1 cellular context compared by ENCODE assay signal in the genomic region with DNA sequence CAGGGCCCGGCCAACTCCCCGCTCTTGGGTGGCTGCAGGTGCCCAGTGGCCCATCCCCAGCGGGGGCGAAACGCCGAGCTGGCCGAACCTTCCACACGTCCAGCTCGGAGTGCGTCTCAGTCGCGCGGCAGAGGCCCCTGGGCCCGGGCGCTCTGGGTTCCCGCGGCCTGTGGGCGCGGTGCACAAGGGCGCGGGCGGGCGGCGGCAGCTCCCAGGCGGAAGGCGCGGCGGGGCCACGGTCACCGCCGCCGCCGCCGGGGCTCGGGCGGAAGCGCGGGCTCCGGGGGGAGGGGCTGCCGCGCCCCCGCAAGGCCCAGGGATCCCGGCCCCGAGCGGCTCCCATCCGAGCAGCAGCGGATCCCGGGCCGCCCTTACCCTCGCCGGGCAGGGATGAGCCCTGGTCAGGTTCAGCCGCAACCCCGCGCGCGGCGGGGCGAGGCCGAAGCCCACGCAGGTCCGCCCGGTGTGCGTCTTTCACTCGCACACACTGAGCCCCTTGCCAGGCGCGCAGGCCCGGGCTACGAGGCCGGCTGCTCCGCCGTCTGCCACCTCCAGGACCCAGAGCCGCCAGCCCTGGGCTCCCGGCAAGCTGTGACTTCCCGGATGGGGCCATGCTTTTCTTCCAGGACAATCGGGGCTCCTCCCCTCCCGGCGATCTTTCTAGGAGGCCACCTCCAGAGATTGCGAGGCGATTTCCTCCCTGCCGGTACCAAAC.
TF ChIP-seq lines count a peak whose summit lies in the region.

No MANE protein-coding gene starts in this region.

TF ChIP-seq in HEK293, 187 proteins besides CTCF, POLR2A, EP300 and RAD21 (continued from another document and continues in another):
- TF ChIP-seq, protein P1, sequence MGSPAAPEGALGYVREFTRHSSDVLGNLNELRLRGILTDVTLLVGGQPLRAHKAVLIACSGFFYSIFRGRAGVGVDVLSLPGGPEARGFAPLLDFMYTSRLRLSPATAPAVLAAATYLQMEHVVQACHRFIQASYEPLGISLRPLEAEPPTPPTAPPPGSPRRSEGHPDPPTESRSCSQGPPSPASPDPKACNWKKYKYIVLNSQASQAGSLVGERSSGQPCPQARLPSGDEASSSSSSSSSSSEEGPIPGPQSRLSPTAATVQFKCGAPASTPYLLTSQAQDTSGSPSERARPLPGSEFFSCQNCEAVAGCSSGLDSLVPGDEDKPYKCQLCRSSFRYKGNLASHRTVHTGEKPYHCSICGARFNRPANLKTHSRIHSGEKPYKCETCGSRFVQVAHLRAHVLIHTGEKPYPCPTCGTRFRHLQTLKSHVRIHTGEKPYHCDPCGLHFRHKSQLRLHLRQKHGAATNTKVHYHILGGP (tag by site-specific recombination; IDR thresholded peaks at IDR 0.05) = no peak; the same call in 1 of the 2 replicates
- TF ChIP-seq, protein P2, sequence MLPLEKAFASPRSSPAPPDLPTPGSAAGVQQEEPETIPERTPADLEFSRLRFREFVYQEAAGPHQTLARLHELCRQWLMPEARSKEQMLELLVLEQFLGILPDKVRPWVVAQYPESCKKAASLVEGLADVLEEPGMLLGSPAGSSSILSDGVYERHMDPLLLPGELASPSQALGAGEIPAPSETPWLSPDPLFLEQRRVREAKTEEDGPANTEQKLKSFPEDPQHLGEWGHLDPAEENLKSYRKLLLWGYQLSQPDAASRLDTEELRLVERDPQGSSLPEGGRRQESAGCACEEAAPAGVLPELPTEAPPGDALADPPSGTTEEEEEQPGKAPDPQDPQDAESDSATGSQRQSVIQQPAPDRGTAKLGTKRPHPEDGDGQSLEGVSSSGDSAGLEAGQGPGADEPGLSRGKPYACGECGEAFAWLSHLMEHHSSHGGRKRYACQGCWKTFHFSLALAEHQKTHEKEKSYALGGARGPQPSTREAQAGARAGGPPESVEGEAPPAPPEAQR (tag by site-specific recombination; IDR thresholded peaks at IDR 0.05) = no peak
- no peak for TF ChIP-seq ZNF701 (tag by site-specific recombination; IDR thresholded peaks at IDR 0.05)
- no peak for TF ChIP-seq ZNF558 (tag by site-specific recombination; IDR thresholded peaks at IDR 0.05)
- TF ChIP-seq, protein P3, sequence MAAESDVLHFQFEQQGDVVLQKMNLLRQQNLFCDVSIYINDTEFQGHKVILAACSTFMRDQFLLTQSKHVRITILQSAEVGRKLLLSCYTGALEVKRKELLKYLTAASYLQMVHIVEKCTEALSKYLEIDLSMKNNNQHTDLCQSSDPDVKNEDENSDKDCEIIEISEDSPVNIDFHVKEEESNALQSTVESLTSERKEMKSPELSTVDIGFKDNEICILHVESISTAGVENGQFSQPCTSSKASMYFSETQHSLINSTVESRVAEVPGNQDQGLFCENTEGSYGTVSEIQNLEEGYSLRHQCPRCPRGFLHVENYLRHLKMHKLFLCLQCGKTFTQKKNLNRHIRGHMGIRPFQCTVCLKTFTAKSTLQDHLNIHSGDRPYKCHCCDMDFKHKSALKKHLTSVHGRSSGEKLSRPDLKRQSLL (tag by site-specific recombination; IDR thresholded peaks at IDR 0.05) = no peak
- TF ChIP-seq ZNF16 (tag by site-specific recombination; IDR thresholded peaks at IDR 0.05; ENCODE audit: low read depth) = no peak
- TF ChIP-seq, protein P4, sequence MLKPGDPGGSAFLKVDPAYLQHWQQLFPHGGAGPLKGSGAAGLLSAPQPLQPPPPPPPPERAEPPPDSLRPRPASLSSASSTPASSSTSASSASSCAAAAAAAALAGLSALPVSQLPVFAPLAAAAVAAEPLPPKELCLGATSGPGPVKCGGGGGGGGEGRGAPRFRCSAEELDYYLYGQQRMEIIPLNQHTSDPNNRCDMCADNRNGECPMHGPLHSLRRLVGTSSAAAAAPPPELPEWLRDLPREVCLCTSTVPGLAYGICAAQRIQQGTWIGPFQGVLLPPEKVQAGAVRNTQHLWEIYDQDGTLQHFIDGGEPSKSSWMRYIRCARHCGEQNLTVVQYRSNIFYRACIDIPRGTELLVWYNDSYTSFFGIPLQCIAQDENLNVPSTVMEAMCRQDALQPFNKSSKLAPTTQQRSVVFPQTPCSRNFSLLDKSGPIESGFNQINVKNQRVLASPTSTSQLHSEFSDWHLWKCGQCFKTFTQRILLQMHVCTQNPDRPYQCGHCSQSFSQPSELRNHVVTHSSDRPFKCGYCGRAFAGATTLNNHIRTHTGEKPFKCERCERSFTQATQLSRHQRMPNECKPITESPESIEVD (tag by site-specific recombination; IDR thresholded peaks at IDR 0.05) = no peak
- 0 out of 2 replicates have a peak, but pooled peaks have one; percentile 16 for TF ChIP-seq ZFP69B (tag by site-specific recombination; IDR thresholded peaks at IDR 0.05)
- TF ChIP-seq HOXD13 (CRISPR knock-in tag; IDR thresholded peaks at IDR 0.05; ENCODE audit: borderline replicate concordance) = no peak
- no peak for TF ChIP-seq GLI2 (tag by site-specific recombination; IDR thresholded peaks at IDR 0.05; ENCODE audit: borderline replicate concordance, low read depth)
- no peak for TF ChIP-seq ZNF214 (tag by site-specific recombination; IDR thresholded peaks at IDR 0.05; ENCODE audit: borderline replicate concordance)
- no peak for TF ChIP-seq ZNF514 (tag by site-specific recombination; IDR thresholded peaks at IDR 0.05)
- TF ChIP-seq, protein P5, sequence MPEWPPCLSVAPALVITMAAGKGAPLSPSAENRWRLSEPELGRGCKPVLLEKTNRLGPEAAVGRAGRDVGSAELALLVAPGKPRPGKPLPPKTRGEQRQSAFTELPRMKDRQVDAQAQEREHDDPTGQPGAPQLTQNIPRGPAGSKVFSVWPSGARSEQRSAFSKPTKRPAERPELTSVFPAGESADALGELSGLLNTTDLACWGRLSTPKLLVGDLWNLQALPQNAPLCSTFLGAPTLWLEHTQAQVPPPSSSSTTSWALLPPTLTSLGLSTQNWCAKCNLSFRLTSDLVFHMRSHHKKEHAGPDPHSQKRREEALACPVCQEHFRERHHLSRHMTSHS (tag by site-specific recombination; IDR thresholded peaks at IDR 0.05) = no peak
- no peak for TF ChIP-seq GLI4 (tag by site-specific recombination; IDR thresholded peaks at IDR 0.05)
- no peak for TF ChIP-seq OVOL3 (tag by site-specific recombination; IDR thresholded peaks at IDR 0.05)
- no peak for TF ChIP-seq RBAK (tag by site-specific recombination; IDR thresholded peaks at IDR 0.05)
- TF ChIP-seq ZNF274 (IDR thresholded peaks at IDR 0.05; ENCODE audit: low read length) = no peak
- no peak for TF ChIP-seq ZNF274 (tag by site-specific recombination; IDR thresholded peaks at IDR 0.05; ENCODE audit: borderline replicate concordance)
- no peak for TF ChIP-seq REPIN1 (tag by site-specific recombination; IDR thresholded peaks at IDR 0.05; ENCODE audit: low read depth)
- no peak for TF ChIP-seq ZNF48 (tag by site-specific recombination; IDR thresholded peaks at IDR 0.05)
- TF ChIP-seq KLF1 (tag by site-specific recombination; IDR thresholded peaks at IDR 0.05) = no peak
- TF ChIP-seq, protein P6, sequence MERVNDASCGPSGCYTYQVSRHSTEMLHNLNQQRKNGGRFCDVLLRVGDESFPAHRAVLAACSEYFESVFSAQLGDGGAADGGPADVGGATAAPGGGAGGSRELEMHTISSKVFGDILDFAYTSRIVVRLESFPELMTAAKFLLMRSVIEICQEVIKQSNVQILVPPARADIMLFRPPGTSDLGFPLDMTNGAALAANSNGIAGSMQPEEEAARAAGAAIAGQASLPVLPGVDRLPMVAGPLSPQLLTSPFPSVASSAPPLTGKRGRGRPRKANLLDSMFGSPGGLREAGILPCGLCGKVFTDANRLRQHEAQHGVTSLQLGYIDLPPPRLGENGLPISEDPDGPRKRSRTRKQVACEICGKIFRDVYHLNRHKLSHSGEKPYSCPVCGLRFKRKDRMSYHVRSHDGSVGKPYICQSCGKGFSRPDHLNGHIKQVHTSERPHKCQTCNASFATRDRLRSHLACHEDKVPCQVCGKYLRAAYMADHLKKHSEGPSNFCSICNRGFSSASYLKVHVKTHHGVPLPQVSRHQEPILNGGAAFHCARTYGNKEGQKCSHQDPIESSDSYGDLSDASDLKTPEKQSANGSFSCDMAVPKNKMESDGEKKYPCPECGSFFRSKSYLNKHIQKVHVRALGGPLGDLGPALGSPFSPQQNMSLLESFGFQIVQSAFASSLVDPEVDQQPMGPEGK (tag by site-specific recombination; IDR thresholded peaks at IDR 0.05) = peak; percentile 27; the same call in 1 of the 2 replicates
- TF ChIP-seq ZBTB48 (tag by site-specific recombination; IDR thresholded peaks at IDR 0.05) = peak; percentile 86; the same call in 1 of the 2 replicates
- TF ChIP-seq, protein P7, sequence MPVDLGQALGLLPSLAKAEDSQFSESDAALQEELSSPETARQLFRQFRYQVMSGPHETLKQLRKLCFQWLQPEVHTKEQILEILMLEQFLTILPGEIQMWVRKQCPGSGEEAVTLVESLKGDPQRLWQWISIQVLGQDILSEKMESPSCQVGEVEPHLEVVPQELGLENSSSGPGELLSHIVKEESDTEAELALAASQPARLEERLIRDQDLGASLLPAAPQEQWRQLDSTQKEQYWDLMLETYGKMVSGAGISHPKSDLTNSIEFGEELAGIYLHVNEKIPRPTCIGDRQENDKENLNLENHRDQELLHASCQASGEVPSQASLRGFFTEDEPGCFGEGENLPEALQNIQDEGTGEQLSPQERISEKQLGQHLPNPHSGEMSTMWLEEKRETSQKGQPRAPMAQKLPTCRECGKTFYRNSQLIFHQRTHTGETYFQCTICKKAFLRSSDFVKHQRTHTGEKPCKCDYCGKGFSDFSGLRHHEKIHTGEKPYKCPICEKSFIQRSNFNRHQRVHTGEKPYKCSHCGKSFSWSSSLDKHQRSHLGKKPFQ (tag by site-specific recombination; IDR thresholded peaks at IDR 0.05) = no peak
- TF ChIP-seq ZNF654 (tag by site-specific recombination; IDR thresholded peaks at IDR 0.05; ENCODE audit: low read depth) = no peak
- TF ChIP-seq ZNF585B (tag by site-specific recombination; IDR thresholded peaks at IDR 0.05) = no peak
- TF ChIP-seq, protein P8, sequence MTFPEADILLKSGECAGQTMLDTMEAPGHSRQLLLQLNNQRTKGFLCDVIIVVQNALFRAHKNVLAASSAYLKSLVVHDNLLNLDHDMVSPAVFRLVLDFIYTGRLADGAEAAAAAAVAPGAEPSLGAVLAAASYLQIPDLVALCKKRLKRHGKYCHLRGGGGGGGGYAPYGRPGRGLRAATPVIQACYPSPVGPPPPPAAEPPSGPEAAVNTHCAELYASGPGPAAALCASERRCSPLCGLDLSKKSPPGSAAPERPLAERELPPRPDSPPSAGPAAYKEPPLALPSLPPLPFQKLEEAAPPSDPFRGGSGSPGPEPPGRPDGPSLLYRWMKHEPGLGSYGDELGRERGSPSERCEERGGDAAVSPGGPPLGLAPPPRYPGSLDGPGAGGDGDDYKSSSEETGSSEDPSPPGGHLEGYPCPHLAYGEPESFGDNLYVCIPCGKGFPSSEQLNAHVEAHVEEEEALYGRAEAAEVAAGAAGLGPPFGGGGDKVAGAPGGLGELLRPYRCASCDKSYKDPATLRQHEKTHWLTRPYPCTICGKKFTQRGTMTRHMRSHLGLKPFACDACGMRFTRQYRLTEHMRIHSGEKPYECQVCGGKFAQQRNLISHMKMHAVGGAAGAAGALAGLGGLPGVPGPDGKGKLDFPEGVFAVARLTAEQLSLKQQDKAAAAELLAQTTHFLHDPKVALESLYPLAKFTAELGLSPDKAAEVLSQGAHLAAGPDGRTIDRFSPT (tag by site-specific recombination; IDR thresholded peaks at IDR 0.05) = no peak
- no peak for TF ChIP-seq ZNF549 (tag by site-specific recombination; IDR thresholded peaks at IDR 0.05)
- TF ChIP-seq, protein P9, sequence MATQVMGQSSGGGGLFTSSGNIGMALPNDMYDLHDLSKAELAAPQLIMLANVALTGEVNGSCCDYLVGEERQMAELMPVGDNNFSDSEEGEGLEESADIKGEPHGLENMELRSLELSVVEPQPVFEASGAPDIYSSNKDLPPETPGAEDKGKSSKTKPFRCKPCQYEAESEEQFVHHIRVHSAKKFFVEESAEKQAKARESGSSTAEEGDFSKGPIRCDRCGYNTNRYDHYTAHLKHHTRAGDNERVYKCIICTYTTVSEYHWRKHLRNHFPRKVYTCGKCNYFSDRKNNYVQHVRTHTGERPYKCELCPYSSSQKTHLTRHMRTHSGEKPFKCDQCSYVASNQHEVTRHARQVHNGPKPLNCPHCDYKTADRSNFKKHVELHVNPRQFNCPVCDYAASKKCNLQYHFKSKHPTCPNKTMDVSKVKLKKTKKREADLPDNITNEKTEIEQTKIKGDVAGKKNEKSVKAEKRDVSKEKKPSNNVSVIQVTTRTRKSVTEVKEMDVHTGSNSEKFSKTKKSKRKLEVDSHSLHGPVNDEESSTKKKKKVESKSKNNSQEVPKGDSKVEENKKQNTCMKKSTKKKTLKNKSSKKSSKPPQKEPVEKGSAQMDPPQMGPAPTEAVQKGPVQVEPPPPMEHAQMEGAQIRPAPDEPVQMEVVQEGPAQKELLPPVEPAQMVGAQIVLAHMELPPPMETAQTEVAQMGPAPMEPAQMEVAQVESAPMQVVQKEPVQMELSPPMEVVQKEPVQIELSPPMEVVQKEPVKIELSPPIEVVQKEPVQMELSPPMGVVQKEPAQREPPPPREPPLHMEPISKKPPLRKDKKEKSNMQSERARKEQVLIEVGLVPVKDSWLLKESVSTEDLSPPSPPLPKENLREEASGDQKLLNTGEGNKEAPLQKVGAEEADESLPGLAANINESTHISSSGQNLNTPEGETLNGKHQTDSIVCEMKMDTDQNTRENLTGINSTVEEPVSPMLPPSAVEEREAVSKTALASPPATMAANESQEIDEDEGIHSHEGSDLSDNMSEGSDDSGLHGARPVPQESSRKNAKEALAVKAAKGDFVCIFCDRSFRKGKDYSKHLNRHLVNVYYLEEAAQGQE (tag by site-specific recombination; IDR thresholded peaks at IDR 0.05) = no peak
- no peak for TF ChIP-seq ZNF571 (tag by site-specific recombination; IDR thresholded peaks at IDR 0.05)
- no peak for TF ChIP-seq ZNF184 (tag by site-specific recombination; IDR thresholded peaks at IDR 0.05)
- no peak for TF ChIP-seq ZNF292 (tag by site-specific recombination; IDR thresholded peaks at IDR 0.05; ENCODE audit: borderline replicate concordance, low read depth)
- TF ChIP-seq ZNF341 (tag by site-specific recombination; IDR thresholded peaks at IDR 0.05; ENCODE audit: low read depth) = peak; percentile 85
- no peak for TF ChIP-seq ZNF114 (tag by site-specific recombination; IDR thresholded peaks at IDR 0.05)
- no peak for TF ChIP-seq YY2 (tag by site-specific recombination; IDR thresholded peaks at IDR 0.05)
